Comparison of ENCODE assay signal across 31 cellular contexts in the genomic region with DNA sequence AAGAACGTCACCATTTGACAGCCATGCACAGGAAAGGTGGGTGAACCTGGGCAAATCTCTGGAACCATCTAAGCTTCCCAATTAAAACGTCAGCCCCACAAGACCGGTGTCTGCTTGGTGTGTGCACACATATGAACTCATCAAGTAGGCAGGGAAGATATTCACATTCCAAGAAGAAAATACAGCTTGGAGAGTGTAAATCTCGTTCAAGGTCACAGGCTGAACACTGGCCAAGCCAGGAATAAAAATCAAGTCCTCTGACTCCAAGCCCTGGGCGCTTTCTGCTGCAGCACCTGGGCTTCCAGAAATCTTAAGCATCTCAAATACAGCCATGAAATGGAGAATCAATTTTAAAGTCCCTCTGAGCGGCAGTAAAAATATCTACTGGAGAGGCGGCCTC.
"Had no signal": no experiment of that assay in that cellular context is flagged by ENCODE, and none has a peak within 500 bp of the region (broad histone marks: within the 10 kb centered on the region; RNA-seq: fewer than 3 reads in every experiment).

No MANE protein-coding gene starts in this region.

- H3K9me3 Mint-ChIP-seq: activated CD4-positive, alpha-beta T cell treated with anti-CD3 and anti-CD28 coated beads, Interleukin-2, amount 10 ng/mL, durations not matched to agents 24 days and 14 days; activated T-helper 1 cell treated with anti-CD3 and anti-CD28 coated beads, Interleukin-12 subunit alpha, Interleukin-12 subunit beta, Interleukin-2, Interleukin-4 antibody, amounts not matched to agents 30 ng/mL and 10 ng/mL and 1 ng/mL, durations not matched to agents 14 hours and 24 hours and 36 hours; natural killer cell treated with Interleukin-12 subunit alpha and Interleukin-12 subunit beta and Interleukin-15 and Interleukin-18, amount 100 ng/mL, for 72 hours had no signal

- ATAC-seq: mucosa of descending colon had no signal

- H3K4me3 ChIP-seq: adrenal gland, ascending aorta, cardiac muscle cell, colonic mucosa, gastroesophageal sphincter, left ventricle myocardium inferior, lung, mucosa of descending colon, right lobe of liver, transverse colon had no signal

- H3K27ac Mint-ChIP-seq: activated CD4-positive, alpha-beta memory T cell treated with anti-CD3 and anti-CD28 coated beads for 36 hours; activated CD4-positive, alpha-beta T cell treated with anti-CD3 and anti-CD28 coated beads, Interleukin-2, amount 10 ng/mL, durations not matched to agents 24 days and 14 days; activated naive CD4-positive, alpha-beta T cell treated with anti-CD3 and anti-CD28 coated beads for 36 hours; activated naive CD8-positive, alpha-beta T cell treated with anti-CD3 and anti-CD28 coated beads for 36 hours; activated T-helper 1 cell treated with anti-CD3 and anti-CD28 coated beads, Interleukin-12 subunit alpha, Interleukin-12 subunit beta, Interleukin-2, Interleukin-4 antibody, amounts not matched to agents 30 ng/mL and 10 ng/mL and 1 ng/mL, durations not matched to agents 14 hours and 24 hours and 36 hours; immature natural killer cell; natural killer cell treated with Interleukin-12 subunit alpha and Interleukin-12 subunit beta and Interleukin-15 and Interleukin-18, amount 100 ng/mL, for 72 hours had no signal

- H3K36me3 Mint-ChIP-seq: activated CD4-positive, alpha-beta memory T cell treated with anti-CD3 and anti-CD28 coated beads for 36 hours; activated naive CD8-positive, alpha-beta T cell treated with anti-CD3 and anti-CD28 coated beads for 36 hours; brain; natural killer cell treated with Interleukin-12 subunit alpha and Interleukin-12 subunit beta and Interleukin-15 and Interleukin-18, amount 100 ng/mL, for 72 hours had no signal

- H3K4me1 Mint-ChIP-seq: activated CD4-positive, alpha-beta T cell treated with anti-CD3 and anti-CD28 coated beads, Interleukin-2, amount 10 ng/mL, durations not matched to agents 24 days and 14 days; activated naive CD8-positive, alpha-beta T cell treated with anti-CD3 and anti-CD28 coated beads for 36 hours had no signal

- H3K27me3 ChIP-seq: ascending aorta, cardiac muscle cell, colonic mucosa, right lobe of liver, transverse colon had no signal

- H3K4me3 Mint-ChIP-seq: activated CD4-positive, alpha-beta memory T cell treated with anti-CD3 and anti-CD28 coated beads for 36 hours; activated CD4-positive, alpha-beta T cell treated with anti-CD3 and anti-CD28 coated beads, Interleukin-2, amount 10 ng/mL, durations not matched to agents 24 days and 14 days; activated naive CD4-positive, alpha-beta T cell treated with anti-CD3 and anti-CD28 coated beads for 36 hours; activated naive CD8-positive, alpha-beta T cell treated with anti-CD3 and anti-CD28 coated beads for 36 hours; activated T-helper 1 cell treated with anti-CD3 and anti-CD28 coated beads, Interleukin-12 subunit alpha, Interleukin-12 subunit beta, Interleukin-2, Interleukin-4 antibody, amounts not matched to agents 30 ng/mL and 10 ng/mL and 1 ng/mL, durations not matched to agents 14 hours and 24 hours and 36 hours; brain; immature natural killer cell; natural killer cell treated with Interleukin-12 subunit alpha and Interleukin-12 subunit beta and Interleukin-15 and Interleukin-18, amount 100 ng/mL, for 72 hours had no signal

- H3K27ac ChIP-seq: ascending aorta, cardiac muscle cell, colonic mucosa, left ventricle myocardium inferior, parathyroid adenoma, right lobe of liver had no signal

- H3K9me3 ChIP-seq: adrenal gland, colonic mucosa had no signal

- H3K36me3 ChIP-seq: adrenal gland, ascending aorta, cardiac muscle cell, colonic mucosa, gastroesophageal sphincter, left ventricle myocardium inferior, right lobe of liver, transverse colon had no signal

- H3K4me1 ChIP-seq: adrenal gland, colonic mucosa, left ventricle myocardium inferior, parathyroid adenoma, right lobe of liver had no signal

- DNase-seq: activated CD4-positive, alpha-beta memory T cell treated with anti-CD3 and anti-CD28 coated beads for 36 hours; activated CD4-positive, alpha-beta T cell treated with anti-CD3 and anti-CD28 coated beads, Interleukin-2, amount 10 ng/mL, durations not matched to agents 24 days and 14 days; activated CD4-positive, CD25-positive, alpha-beta regulatory T cell treated with anti-CD3 and anti-CD28 coated beads, Interleukin-2, amount 50 U/mL, for 72 hours; activated CD8-positive, alpha-beta memory T cell treated with anti-CD3 and anti-CD28 coated beads, Interleukin-2, amount 50 U/mL, for 4 hours; activated effector memory CD4-positive, alpha-beta T cell treated with anti-CD3 and anti-CD28 coated beads, Interleukin-2, amount 50 U/mL, for 16 hours; activated naive CD4-positive, alpha-beta T cell treated with anti-CD3 and anti-CD28 coated beads for 36 hours; activated naive CD8-positive, alpha-beta T cell treated with anti-CD3 and anti-CD28 coated beads for 36 hours; activated T-cell treated with anti-CD3 and anti-CD28 coated beads, Interleukin-2, amount 50 U/mL, for 1 hour; cerebellar nuclear complex; colonic mucosa; effector CD8-positive, alpha-beta T cell; hypothalamus; immature natural killer cell; kidney glomerular epithelial cell; left ventricle myocardium inferior; mesendoderm; mucosa of descending colon; stimulated activated CD4-positive, alpha-beta T cell treated with anti-CD3 and anti-CD28 coated beads, Interleukin-2, amount 100 ng/mL, for 48 hours; stimulated activated naive CD4-positive, alpha-beta T cell treated with Interleukin-2 at 50 U/mL for 16 hours; T-helper 2 cell; transverse colon had no signal
